In genomic region chr19:52048604-52049493, GRCh38 we compare ENCODE assay signal across 1 cellular context.
A peak's percentile ranks its signal among the peaks of the same experiment; 100 is the strongest.
TF ChIP-seq lines count a peak whose summit lies in the region.

Gene ZNF432 (minus strand): TSS chr19:52048838. CDS start chr19:52046868, 1,970 bp downstream.

TF ChIP-seq in HepG2, 621 proteins besides CTCF, POLR2A, EP300 and RAD21 (continued from another document and continues in another):
- TF ChIP-seq ZNF318 (CRISPR knock-in tag; IDR thresholded peaks at IDR 0.05) (no peak), MXD1 (CRISPR knock-in tag; IDR thresholded peaks at IDR 0.05) (0 out of 2 replicates have a peak, but pooled peaks have one; percentile 24), ZNF331 (CRISPR knock-in tag; IDR thresholded peaks at IDR 0.05) (no peak; the same call in none of the 2 replicates), ZSCAN25 (CRISPR knock-in tag; IDR thresholded peaks at IDR 0.05) (no peak), ZFP36 (IDR thresholded peaks at IDR 0.05; ENCODE audit: borderline replicate concordance, low read depth, low read length, partially characterized antibody) (no peak), ZBTB21 (CRISPR knock-in tag; IDR thresholded peaks at IDR 0.05) (0 out of 2 replicates have a peak, but pooled peaks have one; percentile 29), KDM1A (CRISPR knock-in tag; IDR thresholded peaks at IDR 0.05) (no peak), DR1 (CRISPR knock-in tag; IDR thresholded peaks at IDR 0.05) (no peak), ZNF317 (CRISPR knock-in tag; IDR thresholded peaks at IDR 0.05) (no peak; the same call in 1 of the 2 replicates), PHB2 (IDR thresholded peaks at IDR 0.05; ENCODE audit: partially characterized antibody) (no peak), SRSF9 (IDR thresholded peaks at IDR 0.05; ENCODE audit: borderline replicate concordance, insufficient read depth, low read depth, low read length, poor library complexity, severe bottlenecking) (no peak), BCLAF1 (IDR thresholded peaks at IDR 0.05) (no peak), ZNF260 (CRISPR knock-in tag; IDR thresholded peaks at IDR 0.05; ENCODE audit: borderline replicate concordance, low read depth) (no peak), ZNF446 (CRISPR knock-in tag; IDR thresholded peaks at IDR 0.05) (no peak), TRAFD1 (CRISPR knock-in tag; IDR thresholded peaks at IDR 0.05; ENCODE audit: borderline replicate concordance) (no peak), ZNF570 (CRISPR knock-in tag; IDR thresholded peaks at IDR 0.05; ENCODE audit: borderline replicate concordance) (no peak), CBFB (CRISPR knock-in tag; IDR thresholded peaks at IDR 0.05) (0 out of 2 replicates have a peak, but pooled peaks have one; percentile 26), HES4 (CRISPR knock-in tag; IDR thresholded peaks at IDR 0.05; ENCODE audit: borderline replicate concordance) (no peak), ZNF670 (CRISPR knock-in tag; IDR thresholded peaks at IDR 0.05; ENCODE audit: borderline replicate concordance) (no peak), THAP7 (CRISPR knock-in tag; IDR thresholded peaks at IDR 0.05) (no peak), ZNF782 (CRISPR knock-in tag; IDR thresholded peaks at IDR 0.05; ENCODE audit: borderline replicate concordance) (peak; percentile 55; the same call in 1 of the 2 replicates), ZNF577 (CRISPR knock-in tag; IDR thresholded peaks at IDR 0.05; ENCODE audit: borderline replicate concordance, low read depth) (no peak), ZBTB26 (CRISPR knock-in tag; IDR thresholded peaks at IDR 0.05; ENCODE audit: borderline replicate concordance) (0 out of 2 replicates have a peak, but pooled peaks have one; percentile 34), KLF16 (CRISPR knock-in tag; IDR thresholded peaks at IDR 0.05) (no peak; a peak in 1 of 4 replicates), TP53 (CRISPR knock-in tag; conservative IDR thresholded peaks at IDR 0.05) (no peak), ZKSCAN8 (CRISPR knock-in tag; IDR thresholded peaks at IDR 0.05; ENCODE audit: borderline replicate concordance) (no peak), ZNF552 (CRISPR knock-in tag; IDR thresholded peaks at IDR 0.05; ENCODE audit: borderline replicate concordance) (no peak), HCFC1 (IDR thresholded peaks at IDR 0.05; ENCODE audit: low read depth, low read length) (peak; percentile 67), ZNF121 (CRISPR knock-in tag; IDR thresholded peaks at IDR 0.05) (no peak), HOXA3 (CRISPR knock-in tag; IDR thresholded peaks at IDR 0.05) (peak; percentile 79; the same call in 1 of the 2 replicates), MAFK (conservative IDR thresholded peaks at IDR 0.05 in 1 of 2, IDR thresholded peaks at IDR 0.05 in 1 of 2; ENCODE audit: low read length in 2 of 2) (no peak), JUND (CRISPR knock-in tag; IDR thresholded peaks at IDR 0.05) (no peak), ZNF430 (CRISPR knock-in tag; IDR thresholded peaks at IDR 0.05) (peak; percentile 83; the same call in 1 of the 2 replicates), ZNF407 (CRISPR knock-in tag; IDR thresholded peaks at IDR 0.05; ENCODE audit: not compliant biosample characterization) (peak; percentile 32)
